In genomic region chr14:76710093-76711010, GRCh38 we compare ENCODE assay signal across 9 cellular contexts. TPM values are rescaled to one million over a fixed set of nuclear protein-coding genes. Genes with fewer than 3 reads are reported as not detected.
DNase-seq lines count a peak whose midpoint lies in the region; ATAC-seq, FAIRE-seq and TF ChIP-seq lines count a peak whose summit lies in the region.
"Had no signal": no experiment of that assay in that cellular context is flagged by ENCODE, and none has a peak within 500 bp of the region (broad histone marks: within the 10 kb centered on the region; RNA-seq: fewer than 3 reads in every experiment).

No MANE protein-coding gene starts in this region.

- no peaks in the 10 kb centered on the region for H3K36me3 Mint-ChIP-seq in MCF 10A (ENCODE audit: insufficient read depth, unreplicated experiment)

- dilution Hi-C loops in keratinocyte (cut with MboI; ENCODE audit: extremely low pct_ligation_motif_present, low sequenced_read_pairs) = no loop called here

- H3K27me3 ChIP-seq in HL-60 (ENCODE audit: insufficient read depth, poor library complexity, severe bottlenecking) = no peaks in the 10 kb centered on the region
- H3K27me3 ChIP-seq in keratinocyte (ENCODE audit: control insufficient read depth, extremely low read depth, insufficient read depth, low read length) = no peaks in the 10 kb centered on the region
- no peaks in the 10 kb centered on the region for H3K27me3 ChIP-seq in thoracic aorta (replicated peaks; ENCODE audit: insufficient read depth)

- no peaks in the 10 kb centered on the region for H3K36me3 ChIP-seq in keratinocyte (ENCODE audit: control insufficient read depth in 2 of 2, extremely low read depth in 1 of 2, insufficient read depth in 2 of 2, low read length in 2 of 2)
- no peaks in the 10 kb centered on the region for H3K36me3 ChIP-seq in thoracic aorta

- no peak overlapping the region for H3K4me2 ChIP-seq in keratinocyte (ENCODE audit: control insufficient read depth, extremely low read depth, insufficient read depth, low read depth, low read length)

- H3K4me1 ChIP-seq in keratinocyte (ENCODE audit: control insufficient read depth, extremely low read depth, insufficient read depth, low read length) = no peaks in the 10 kb centered on the region
- H3K4me1 ChIP-seq in thoracic aorta (ENCODE audit: control insufficient read depth in 1 of 2, low read depth in 2 of 2) = no peaks in the 10 kb centered on the region

- CTCF ChIA-PET in MCF 10A (lab: Yijun Ruan, JAX) = interaction anchor here (0.6 to 4.5 kb wide), 49 partner anchors 9 to 1150 kb away, joined by 3 to 68 read pairs (median 4); partner anchors contain the start of genes ANGEL1 and VASH1

- H3K9ac ChIP-seq in keratinocyte (ENCODE audit: control insufficient read depth, extremely low read depth, insufficient read depth, low read length) = no peak overlapping the region

- no peak overlapping the region for H2AFZ ChIP-seq in keratinocyte (ENCODE audit: control insufficient read depth, low read length)

- POLR2A ChIA-PET in MCF 10A (lab: Yijun Ruan, JAX) = interaction anchor here (0.7 to 2.1 kb wide), 5 partner anchors 52 to 102 kb away, joined by 3 to 10 read pairs (median 3); partner anchors contain the start of genes ANGEL1 and VASH1

- ATAC-seq in thoracic aorta (ENCODE audit: insufficient number of reproducible peaks, low FRiP score, low read depth) = no peak
- no peak for ATAC-seq in HG03520 (IDR thresholded peaks at IDR 0.05; ENCODE audit: unreplicated experiment)

- no TSS peak for BruUV-seq in MCF 10A (replicated peaks; lab: Mats Ljungman, UMichigan)

- no peaks in the 10 kb centered on the region for H3K9me1 ChIP-seq in keratinocyte (ENCODE audit: control insufficient read depth, extremely low read depth, insufficient read depth, low read length)

- no peak for FAIRE-seq in keratinocyte (lab: Jason Lieb, UNC)

- H3K79me2 ChIP-seq in keratinocyte (ENCODE audit: control insufficient read depth, insufficient read depth, low read length) = no peaks in the 10 kb centered on the region

- H3K27ac ChIP-seq in HL-60 (replicated peaks) = no peak overlapping the region
- no peak overlapping the region for H3K27ac ChIP-seq in keratinocyte (ENCODE audit: control insufficient read depth, insufficient read depth, low read length)
- H3K27ac ChIP-seq in thoracic aorta = no peak overlapping the region

- H3K27me3 Mint-ChIP-seq in MCF 10A (ENCODE audit: insufficient read depth, unreplicated experiment) = peaks cover 25% of the 10 kb centered on the region

- DNase-seq in DMS114 treated with DMSO at 0.1 percent for 48 hours (lab: John Stamatoyannopoulos, UW; ENCODE audit: unreplicated experiment) (peak; percentile 16), HL-60 (ENCODE audit: low read depth in 1 of 2, low spot score in 1 of 2) (peak in 1 of 2 experiments; percentile 5), NOMO-1 (lab: John Stamatoyannopoulos, UW; ENCODE audit: unreplicated experiment in 2 of 2) (peak; percentile 54 to 59), MCF 10A (ENCODE audit: unreplicated experiment) (peak; percentile 67), keratinocyte (ENCODE audit: low read depth, low spot score) (no peak), thoracic aorta (ENCODE audit: low spot score) (no peak), GF-D8 (lab: John Stamatoyannopoulos, UW) (no peak)
- DNase-seq: activated B cell treated with CpG ODN at 0.5 μM for 24 hours had no signal

- no peaks in the 10 kb centered on the region for H3K9me3 Mint-ChIP-seq in MCF 10A (ENCODE audit: unreplicated experiment)
- H3K9me3 Mint-ChIP-seq: activated B cell treated with CpG ODN at 0.5 μM for 24 hours had no signal

- H3K9me3 ChIP-seq in keratinocyte (ENCODE audit: control insufficient read depth, low read depth, low read length) (no peaks in the 10 kb centered on the region), thoracic aorta (no peaks in the 10 kb centered on the region)

- no peaks in the 10 kb centered on the region for H4K20me1 ChIP-seq in keratinocyte (ENCODE audit: control insufficient read depth, extremely low read depth, insufficient read depth, low read length)

- no peak overlapping the region for H3K4me3 Mint-ChIP-seq in MCF 10A (ENCODE audit: unreplicated experiment)
- H3K4me3 Mint-ChIP-seq: activated B cell treated with CpG ODN at 0.5 μM for 24 hours had no signal

- TF ChIP-seq CTCF in HL-60 (IDR thresholded peaks at IDR 0.05; ENCODE audit: insufficient read depth, low read length) (peak; percentile 39), MCF 10A (IDR thresholded peaks at IDR 0.05; ENCODE audit: unreplicated experiment) (peak; percentile 41), keratinocyte (optimal IDR thresholded peaks at IDR 0.05 in 1 of 3, IDR thresholded peaks at IDR 0.05 in 1 of 3, conservative IDR thresholded peaks at IDR 0.05 in 1 of 3; ENCODE audit: extremely low read depth in 1 of 3, insufficient read depth in 2 of 3, low read length in 3 of 3) (peak; percentile 59 to 75 (median 64)), thoracic aorta (IDR thresholded peaks at IDR 0.05) (peak; percentile 73)

- no peak overlapping the region for H3K27ac Mint-ChIP-seq in MCF 10A (ENCODE audit: low read depth, unreplicated experiment)
- H3K27ac Mint-ChIP-seq: activated B cell treated with CpG ODN at 0.5 μM for 24 hours had no signal

- no peaks in the 10 kb centered on the region for H3K4me1 Mint-ChIP-seq in MCF 10A (ENCODE audit: insufficient read depth, unreplicated experiment)
- H3K4me1 Mint-ChIP-seq: activated B cell treated with CpG ODN at 0.5 μM for 24 hours had no signal

- intact Hi-C loops in MCF 10A (cut with micrococcal nuclease) = loop anchor here (1.0 to 10.0 kb wide), 3 partner anchors 75 to 384 kb away; partner anchors contain the start of gene CIPC

- H3K4me3 ChIP-seq in HL-60 (replicated peaks; ENCODE audit: insufficient read depth, low read length) (no peak overlapping the region), keratinocyte (ENCODE audit: control insufficient read depth in 2 of 3, extremely low read depth in 1 of 3, insufficient read depth in 2 of 3, low read depth in 1 of 3, low read length in 3 of 3) (no peak overlapping the region), thoracic aorta (no peak overlapping the region)

RNA-seq across cellular contexts. Expression of gene VASH1, which starts 50.9 kb away (rescaled TPM):
- total RNA-seq in MCF 10A (2022) (0.35 and 0.54 TPM in 2 replicates), thoracic aorta (10 to 100 TPM; 21.5 to 27.7 TPM)
- polyA plus RNA-seq in keratinocyte = 0.06 to 0.12 TPM (median 0.09 TPM) in 3 replicates
- not detected for polyA plus RNA-seq in keratinocyte (2011; ENCODE audit: low read depth)
- polyA plus RNA-seq in keratinocyte (2011; cell fraction: cytosol; rRNA removed) = 0.02 and 0.23 TPM in 2 replicates
- polyA plus RNA-seq in keratinocyte (2011; cell fraction: nucleus; rRNA removed) = 0.16 and 0.31 TPM in 2 replicates
- 0.11 and 0.13 TPM in 2 replicates for polyA plus RNA-seq in keratinocyte (2012; ENCODE audit: low replicate concordance)
- polyA minus RNA-seq in keratinocyte = 0.16 TPM in 1 of 3 replicates, not detected in the others
- polyA minus RNA-seq in keratinocyte (2011; cell fraction: cytosol; rRNA and poly(A)+ RNA removed) = not detected
- 0.39 TPM in 1 of 2 replicates, not detected in the other for polyA minus RNA-seq in keratinocyte (2011; cell fraction: nucleus; rRNA and poly(A)+ RNA removed)

Comparison
In these comparisons a context has a peak if more than half of its experiments do, and no peak if none do; other contexts are left out.
1. DNase-seq: peak in DMS114 treated with DMSO at 0.1 percent for 48 hours (single experiment), NOMO-1 (2 of 2) and MCF 10A (single experiment); none in keratinocyte (single experiment), thoracic aorta (single experiment) and GF-D8 (single experiment).
2. RNA of gene VASH1, which starts 50.9 kb away (total RNA-seq): 21.5 to 27.7 TPM in thoracic aorta; 0.35 to 0.54 TPM in MCF 10A; every median in the first group is over 10 times any median in the second.
3. Peak in every context shown above with its lines, with median percentiles within 50 percentile points of each other: CTCF ChIP-seq.